17 cellular contexts compared by ENCODE assay signal in the genomic region with DNA sequence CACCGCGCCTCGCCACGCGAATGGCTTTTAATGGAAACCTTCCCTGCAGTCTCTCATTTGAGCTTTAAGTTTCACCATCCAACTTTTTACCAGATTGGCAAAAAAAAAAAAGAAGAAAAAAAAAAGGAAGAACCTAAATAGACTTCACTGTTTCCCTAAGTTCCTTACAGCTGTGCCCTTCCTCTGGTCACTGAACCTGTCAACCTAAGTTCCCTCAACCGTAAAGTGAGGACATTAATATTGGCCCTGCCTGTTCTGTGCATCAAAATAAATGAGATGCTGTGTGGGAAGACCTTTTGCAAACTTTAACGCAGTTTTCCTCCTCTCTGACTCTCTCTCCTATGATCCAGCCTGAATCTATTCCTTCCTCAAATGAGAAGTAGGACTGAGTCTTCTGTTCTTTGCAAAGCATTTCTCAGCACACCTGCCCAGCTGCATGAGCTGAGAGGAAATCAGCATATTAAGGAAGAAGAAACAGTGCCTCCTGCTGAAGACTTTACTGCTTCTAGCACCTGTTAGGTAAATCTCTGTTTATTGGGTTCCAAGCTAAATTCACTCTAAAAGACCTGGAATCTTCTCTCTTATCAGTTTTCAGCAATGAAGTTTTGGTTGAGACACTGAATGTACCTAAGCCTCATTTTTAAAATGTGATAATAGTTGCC.
DNase-seq lines count a peak whose midpoint lies in the region; ATAC-seq lines count a peak whose summit lies in the region.
"Had no signal": no experiment of that assay in that cellular context is flagged by ENCODE, and none has a peak within 500 bp of the region (broad histone marks: within the 10 kb centered on the region; RNA-seq: fewer than 3 reads in every experiment).

No MANE protein-coding gene starts in this region.

- DNase-seq in AML-193 (lab: John Stamatoyannopoulos, UW) (peak; percentile 56 to 62), HT-29 (ENCODE audit: low spot score) (peak; percentile 8), OCI-M1 (lab: John Stamatoyannopoulos, UW) (peak; percentile 1), iPS-NIHi11 (ENCODE audit: low spot score) (peak; percentile 32), DMS114 treated with DMSO at 0.1 percent for 48 hours (lab: John Stamatoyannopoulos, UW; ENCODE audit: unreplicated experiment) (no peak)
- DNase-seq in stimulated activated CD8-positive, alpha-beta memory T cell treated with anti-CD3 and anti-CD28 coated beads, Interleukin-4, amount 100 ng/mL, for 48 hours = no peak
- DNase-seq in activated CD4-positive, alpha-beta T cell treated with anti-CD3 and anti-CD28 coated beads, Interleukin-2, amount 50 U/mL, for 4 hours = no peak
- DNase-seq: activated CD4-positive, alpha-beta T cell treated with anti-CD3 and anti-CD28 coated beads, Interleukin-2, amount 10 ng/mL, durations not matched to agents 24 days and 14 days; activated naive CD8-positive, alpha-beta T cell treated with anti-CD3 and anti-CD28 coated beads, Interleukin-2, amount 10 ng/mL, durations not matched to agents 7 days and 5 days; effector memory CD8-positive, alpha-beta T cell; mesenchymal stem cell; NCI-H187; NCI-H524; right cardiac atrium; T-helper 9 cell; testis had no signal

- ATAC-seq in HG02885 (IDR thresholded peaks at IDR 0.05; ENCODE audit: poor library complexity, unreplicated experiment) = no peak
- ATAC-seq: effector memory CD8-positive, alpha-beta T cell; right cardiac atrium had no signal

Comparison
In these comparisons a context has a peak if more than half of its experiments do, and no peak if none do; other contexts are left out.
1. DNase-seq: peak in AML-193 (2 of 2), HT-29 (single experiment), OCI-M1 (single experiment) and iPS-NIHi11 (single experiment); none in stimulated activated CD8-positive, alpha-beta memory T cell treated with anti-CD3 and anti-CD28 coated beads, Interleukin-4, amount 100 ng/mL, for 48 hours (single experiment), DMS114 treated with DMSO at 0.1 percent for 48 hours (single experiment) and activated CD4-positive, alpha-beta T cell treated with anti-CD3 and anti-CD28 coated beads, Interleukin-2, amount 50 U/mL, for 4 hours (0 of 2).